ENCODE assay signal across 9 cellular contexts in the genomic region with DNA sequence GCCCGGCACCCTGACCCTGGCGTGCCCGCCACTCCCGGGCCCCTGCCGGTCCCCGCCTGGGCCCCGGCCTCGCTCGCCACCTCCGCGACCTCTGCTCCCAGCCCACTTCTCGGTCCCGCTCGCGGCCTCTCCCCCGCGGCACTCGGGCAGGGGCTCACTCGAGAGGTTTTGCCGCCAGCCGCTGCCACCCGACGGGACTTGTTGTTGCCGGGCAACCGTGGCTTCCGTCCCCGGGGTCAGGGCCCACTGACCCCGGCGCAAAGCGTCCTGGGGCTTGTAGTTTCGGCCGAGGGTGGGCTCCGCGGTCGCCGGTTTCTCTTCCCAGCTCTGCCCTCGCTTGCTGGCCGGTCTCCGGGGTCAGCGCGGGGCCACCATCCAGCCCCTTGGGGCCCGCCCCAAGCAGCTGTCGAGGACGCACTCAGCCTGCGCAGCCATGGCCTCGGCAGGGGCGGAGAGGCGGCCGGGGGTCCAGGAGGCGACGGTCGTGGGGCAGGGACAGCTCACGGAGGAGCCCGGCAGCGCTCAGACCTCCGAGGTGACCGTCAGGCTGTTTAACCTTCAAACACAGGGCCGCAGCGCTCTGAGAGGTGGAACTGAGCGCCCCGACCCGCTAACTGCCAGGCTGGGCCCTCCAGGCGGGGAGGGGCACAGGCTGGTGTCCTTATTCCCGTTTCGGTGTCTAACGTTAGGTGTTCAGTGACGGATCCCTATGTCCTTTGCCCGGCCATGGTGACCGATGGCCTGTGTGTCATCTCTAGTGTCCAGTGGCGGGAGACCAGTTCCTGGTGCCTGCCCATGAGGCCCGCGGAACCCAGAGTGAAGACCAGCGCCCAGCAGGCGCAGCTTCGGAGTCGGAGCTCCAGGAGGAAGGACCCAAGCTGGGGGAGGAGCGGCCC. TPM values are rescaled to one million over a fixed set of nuclear protein-coding genes. Genes with fewer than 3 reads are reported as not detected.
A peak's percentile ranks its signal among the peaks of the same experiment; 100 is the strongest.
DNase-seq lines count a peak whose midpoint lies in the region; ATAC-seq and TF ChIP-seq lines count a peak whose summit lies in the region.
"Had no signal": no experiment of that assay in that cellular context is flagged by ENCODE, and none has a peak within 500 bp of the region (broad histone marks: within the 10 kb centered on the region; RNA-seq: fewer than 3 reads in every experiment).

Gene C16orf86 (plus strand): TSS at position 277 of the 896 bp plus-strand sequence. CDS start 157 bp downstream, at position 434.
A gene with protein sequence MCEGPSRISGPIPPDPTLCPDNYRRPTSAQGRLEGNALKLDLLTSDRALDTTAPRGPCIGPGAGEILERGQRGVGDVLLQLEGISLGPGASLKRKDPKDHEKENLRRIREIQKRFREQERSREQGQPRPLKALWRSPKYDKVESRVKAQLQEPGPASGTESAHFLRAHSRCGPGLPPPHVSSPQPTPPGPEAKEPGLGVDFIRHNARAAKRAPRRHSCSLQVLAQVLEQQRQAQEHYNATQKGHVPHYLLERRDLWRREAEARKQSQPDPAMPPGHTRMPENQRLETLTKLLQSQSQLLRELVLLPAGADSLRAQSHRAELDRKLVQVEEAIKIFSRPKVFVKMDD (minus strand): TSS at position 213 of the 896 bp plus-strand sequence. CDS start 308 bp downstream, outside the sequence.

- H3K4ac ChIP-seq in trophoblast cell (ENCODE audit: low read depth, low read length), result peak within 1 kb of the TSS; percentile 53

- H3K4me1 Mint-ChIP-seq in activated naive CD8-positive, alpha-beta T cell treated with anti-CD3 and anti-CD28 coated beads, Interleukin-2, amount 10 ng/mL, durations not matched to agents 7 days and 5 days, result peaks cover 6% of the 10 kb centered on the region

- WGBS in trophoblast cell (ENCODE audit: extremely low coverage, insufficient coverage, insufficient read length), result no CpG with 5 or more reads among the region's 77 CpGs

- peaks cover 29% of the 10 kb centered on the region for H3K4me1 ChIP-seq in KMS-11 (ENCODE audit: low read depth, poor library complexity, severe bottlenecking)
- peaks cover 11% of the 10 kb centered on the region in 2 experiments for H3K4me1 ChIP-seq in trophoblast cell (ENCODE audit: control insufficient read depth in 1 of 2, insufficient read depth in 2 of 2, low read length in 2 of 2)
- H3K4me1 ChIP-seq in tibial artery, result peaks cover 0 to 29% (median 23%) of the 10 kb centered on the region in 4 donors

- no peak within 1 kb of the TSS for H2BK12ac ChIP-seq in trophoblast cell (ENCODE audit: low read length)

- no peak within 1 kb of the TSS for H2BK5ac ChIP-seq in trophoblast cell (ENCODE audit: low read depth, low read length, poor library complexity)

- H3K27me3 ChIP-seq in KMS-11 (ENCODE audit: insufficient read depth, low read depth) (no peaks in the 10 kb centered on the region), SU-DHL-6 (ENCODE audit: low read length) (no peaks in the 10 kb centered on the region), trophoblast cell (ENCODE audit: insufficient read depth, low read length) (no peaks in the 10 kb centered on the region), tibial artery (no peaks in the 10 kb centered on the region)

- intact Hi-C loops in cardiac septum (cut with DNase I) (loop anchor here (1.0 kb wide), 1 partner anchor 104 kb away; the partner anchor contains the start of gene CTCF), tibial artery (cut with DNase I; ENCODE audit: low total_unique reads) (loop anchor here (1.0 to 5.0 kb wide), 3 partner anchors 103 to 141 kb away; partner anchors contain the start of genes RANBP10 and TSNAXIP1)

- no peak within 1 kb of the TSS for H3K4me3 ChIP-seq in KMS-11 (IDR thresholded peaks at IDR 0.05; ENCODE audit: insufficient read depth, low read depth, low read length)
- peak within 1 kb of the TSS; percentile 60 for H3K4me3 ChIP-seq in SU-DHL-6 (ENCODE audit: insufficient read depth, low read length, poor library complexity, severe bottlenecking)
- peak within 1 kb of the TSS; percentile 79 for H3K4me3 ChIP-seq in trophoblast cell (ENCODE audit: low read depth, low read length)
- H3K4me3 ChIP-seq in tibial artery, result peak within 1 kb of the TSS; percentile 71 to 82

- H3K9ac ChIP-seq in KMS-11 (peak within 1 kb of the TSS; percentile 60), SU-DHL-6 (ENCODE audit: low read length) (peak within 1 kb of the TSS; percentile 52), trophoblast cell (ENCODE audit: low read length) (no peak within 1 kb of the TSS)

- H3K9me2 ChIP-seq in SU-DHL-6 (replicated peaks; ENCODE audit: insufficient read depth, low read length), result no peaks in the 10 kb centered on the region

- H3K9me3 Mint-ChIP-seq in activated naive CD8-positive, alpha-beta T cell treated with anti-CD3 and anti-CD28 coated beads, Interleukin-2, amount 10 ng/mL, durations not matched to agents 7 days and 5 days, result no peaks in the 10 kb centered on the region

- no peaks in the 10 kb centered on the region for H3K36me3 Mint-ChIP-seq in activated naive CD8-positive, alpha-beta T cell treated with anti-CD3 and anti-CD28 coated beads, Interleukin-2, amount 10 ng/mL, durations not matched to agents 7 days and 5 days

- peak within 1 kb of the TSS; percentile 82 for H3K27ac Mint-ChIP-seq in activated naive CD8-positive, alpha-beta T cell treated with anti-CD3 and anti-CD28 coated beads, Interleukin-2, amount 10 ng/mL, durations not matched to agents 7 days and 5 days

- H2AFZ ChIP-seq in KMS-11 (ENCODE audit: low read depth) (peak within 1 kb of the TSS; percentile 89), SU-DHL-6 (ENCODE audit: low read depth, low read length, severe bottlenecking) (peak within 1 kb of the TSS; percentile 86), trophoblast cell (ENCODE audit: insufficient read depth, low read length, poor library complexity) (peak within 1 kb of the TSS; percentile 96)

- peak within 1 kb of the TSS; percentile 70 for H3K18ac ChIP-seq in trophoblast cell (ENCODE audit: low read length)

- peak within 1 kb of the TSS; percentile 93 for H4K8ac ChIP-seq in trophoblast cell (ENCODE audit: low read depth, low read length)

- H3K4me2 ChIP-seq in KMS-11 (peak within 1 kb of the TSS; percentile 90), SU-DHL-6 (ENCODE audit: low read depth, low read length, poor library complexity, severe bottlenecking) (peak within 1 kb of the TSS; percentile 66), trophoblast cell (ENCODE audit: low read length) (peak within 1 kb of the TSS; percentile 78)

- ATAC-seq in GM21390 (IDR thresholded peaks at IDR 0.05; ENCODE audit: unreplicated experiment), result peak; percentile 54
- peak; percentile 51 for ATAC-seq in activated naive CD8-positive, alpha-beta T cell treated with anti-CD3 and anti-CD28 coated beads, Interleukin-2, amount 10 ng/mL, durations not matched to agents 7 days and 5 days (ENCODE audit: low read depth)

- TF ChIP-seq CTCF in KMS-11 (conservative IDR thresholded peaks at IDR 0.05; ENCODE audit: low read depth, low read length) (no peak), SU-DHL-6 (IDR thresholded peaks at IDR 0.05; ENCODE audit: insufficient read depth, low read length, poor library complexity, severe bottlenecking) (no peak), tibial artery (IDR thresholded peaks at IDR 0.05) (no peak)

- peak within 1 kb of the TSS; percentile 62 for H3K14ac ChIP-seq in trophoblast cell (ENCODE audit: low read length)

- H3K4me3 Mint-ChIP-seq in activated naive CD8-positive, alpha-beta T cell treated with anti-CD3 and anti-CD28 coated beads, Interleukin-2, amount 10 ng/mL, durations not matched to agents 7 days and 5 days, result peak within 1 kb of the TSS; percentile 93

- H3K36me3 ChIP-seq in KMS-11 (ENCODE audit: insufficient read depth) (no peaks in the 10 kb centered on the region), SU-DHL-6 (ENCODE audit: low read length) (no peaks in the 10 kb centered on the region), trophoblast cell (ENCODE audit: control insufficient read depth in 1 of 2, insufficient read depth in 2 of 2, low read length in 2 of 2) (peaks cover 4% of the 10 kb centered on the region in 2 experiments), tibial artery (peaks cover 0 to 25% (median 6%) of the 10 kb centered on the region in 3 donors)

- peak within 1 kb of the TSS; percentile 70 for H4K12ac ChIP-seq in trophoblast cell (ENCODE audit: low read depth, low read length)

- H4K20me1 ChIP-seq in KMS-11 (ENCODE audit: insufficient read depth) (no peaks in the 10 kb centered on the region), SU-DHL-6 (ENCODE audit: low read depth, low read length) (no peaks in the 10 kb centered on the region)

- DNase-seq in COLO829 (ENCODE audit: low spot score) (peak; percentile 50), cardiac septum (ENCODE audit: low spot score) (peak; percentile 95), trophoblast cell (peak; percentile 70 to 79), tibial artery (peak; percentile 80 to 91)
- DNase-seq in activated naive CD8-positive, alpha-beta T cell treated with anti-CD3 and anti-CD28 coated beads, Interleukin-2, amount 10 ng/mL, durations not matched to agents 7 days and 5 days, result peak; percentile 85

- H3K23ac ChIP-seq in trophoblast cell (ENCODE audit: low read length), result no peak within 1 kb of the TSS

- H3K79me2 ChIP-seq in KMS-11 (ENCODE audit: insufficient read depth, low read depth), result no peaks in the 10 kb centered on the region; the same call in 1 of the 2 replicates
- no peaks in the 10 kb centered on the region for H3K79me2 ChIP-seq in SU-DHL-6 (ENCODE audit: insufficient read depth, low read length)
- H3K79me2 ChIP-seq in trophoblast cell (ENCODE audit: control insufficient read depth, insufficient read depth, low read length, poor library complexity), result peaks cover 3% of the 10 kb centered on the region

- peak within 1 kb of the TSS; percentile 70 for H2BK120ac ChIP-seq in trophoblast cell (ENCODE audit: insufficient read depth, low read length, poor library complexity)

- POLR2A ChIA-PET in activated naive CD8-positive, alpha-beta T cell treated with anti-CD3 and anti-CD28 coated beads, Interleukin-2, amount 10 ng/mL, durations not matched to agents 7 days and 5 days (lab: Charles Lee), result interaction anchor here (0.5 to 3.4 kb wide), 7 partner anchors 22 to 204 kb away, joined by 3 to 20 read pairs (median 14); partner anchors contain the start of genes ATP6V0D1, CARMIL2, CTCF and GFOD2

- H3F3A ChIP-seq in SU-DHL-6 (ENCODE audit: insufficient read depth), result peaks cover 3% of the 10 kb centered on the region; the same call in 1 of the 2 replicates

- H3K79me1 ChIP-seq in trophoblast cell (ENCODE audit: low read length), result peaks cover 5% of the 10 kb centered on the region

- H3K9me3 ChIP-seq in SU-DHL-6 (ENCODE audit: insufficient read depth, low read length), result no peaks in the 10 kb centered on the region
- H3K9me3 ChIP-seq in trophoblast cell (ENCODE audit: insufficient read depth, low read depth, low read length), result no peaks in the 10 kb centered on the region
- no peaks in the 10 kb centered on the region for H3K9me3 ChIP-seq in tibial artery

- H3K27ac ChIP-seq in KMS-11 (peak within 1 kb of the TSS; percentile 59), SU-DHL-6 (ENCODE audit: low read depth, low read length) (no peak within 1 kb of the TSS), trophoblast cell (ENCODE audit: low read depth, low read length) (no peak within 1 kb of the TSS), tibial artery (peak within 1 kb of the TSS; percentile 90 to 95)
- H3K27ac ChIP-seq: epithelial cell of prostate had no signal

- H3K27me3 Mint-ChIP-seq in activated naive CD8-positive, alpha-beta T cell treated with anti-CD3 and anti-CD28 coated beads, Interleukin-2, amount 10 ng/mL, durations not matched to agents 7 days and 5 days, result no peaks in the 10 kb centered on the region

- H4K91ac ChIP-seq in trophoblast cell (ENCODE audit: low read depth, low read length), result peak within 1 kb of the TSS; percentile 87

- no peak within 1 kb of the TSS for H2AK5ac ChIP-seq in trophoblast cell (ENCODE audit: low read length)

RNA-seq across cellular contexts. Expression of gene C16orf86, which starts in this region (rescaled TPM):
- total RNA-seq in activated naive CD8-positive, alpha-beta T cell treated with anti-CD3 and anti-CD28 coated beads, Interleukin-2, amount 10 ng/mL, durations not matched to agents 7 days and 5 days, result 1 to 10 TPM; 5.6 to 5.8 TPM
- total RNA-seq in cardiac septum, result 5.6 TPM
- polyA plus RNA-seq in trophoblast cell (2013), result 0.54 and 0.86 TPM in 2 replicates

RNA-seq across cellular contexts. Expression of the second gene that starts in this region (rescaled TPM):
- total RNA-seq in activated naive CD8-positive, alpha-beta T cell treated with anti-CD3 and anti-CD28 coated beads, Interleukin-2, amount 10 ng/mL, durations not matched to agents 7 days and 5 days, result 10 to 100 TPM in 1 of 2 experiments, 1 to 10 TPM in 1; 9.6 to 12.1 TPM
- total RNA-seq in cardiac septum, result 8.5 TPM
- polyA plus RNA-seq in trophoblast cell (2013), result 4.3 and 4.7 TPM in 2 replicates

Comparison
In these comparisons a context has a peak if more than half of its experiments do, and no peak if none do; other contexts are left out.
1. H3K27ac ChIP-seq: peak in KMS-11 (single experiment) and tibial artery (2 of 2); none in SU-DHL-6 (single experiment) and trophoblast cell (single experiment).
2. Peak in every context shown above with its lines, with median percentiles within 50 percentile points of each other: DNase-seq, H2AFZ ChIP-seq and H3K4me2 ChIP-seq.